12 cellular contexts compared by ENCODE assay signal in the genomic region with DNA sequence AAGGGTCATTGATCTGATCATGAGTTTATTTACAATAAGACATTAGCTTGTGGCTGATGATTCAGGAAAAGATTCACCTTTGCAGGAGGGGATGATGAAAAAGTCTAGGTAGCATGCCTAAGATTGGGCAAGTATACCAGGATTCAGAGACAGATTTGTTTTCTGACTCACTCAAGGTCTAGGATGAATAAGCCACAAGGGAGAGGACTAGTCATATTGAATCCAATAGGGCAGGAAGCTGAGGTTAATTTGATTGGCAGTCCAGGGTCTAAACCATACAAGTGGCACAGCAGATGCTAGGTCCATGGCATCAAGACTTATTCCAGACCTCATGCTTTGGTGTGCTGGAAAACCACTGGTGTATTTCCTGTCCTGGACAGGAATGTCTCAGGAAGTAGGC.
DNase-seq lines count a peak whose midpoint lies in the region; ATAC-seq, FAIRE-seq and TF ChIP-seq lines count a peak whose summit lies in the region.
"Had no signal": no experiment of that assay in that cellular context is flagged by ENCODE, and none has a peak within 500 bp of the region (broad histone marks: within the 10 kb centered on the region; RNA-seq: fewer than 3 reads in every experiment).

No MANE protein-coding gene starts in this region.

- peak; percentile 7 for DNase-seq in H54 (ENCODE audit: insufficient read length, low spot score)
- DNase-seq in fibroblast of peridontal ligament (ENCODE audit: extremely low read depth), result peak; percentile 52
- no peak for DNase-seq in upper lobe of right lung
- DNase-seq in globus pallidus (ENCODE audit: low spot score), result no peak
- DNase-seq in activated CD4-positive, alpha-beta T cell treated with anti-CD3 and anti-CD28 coated beads, Interleukin-2, amount 50 U/mL, for 1 hour, result no peak
- no peak for DNase-seq in activated CD8-positive, alpha-beta memory T cell treated with anti-CD3 and anti-CD28 coated beads for 24 hours
- DNase-seq: cerebellar nuclear complex, hypothalamus had no signal

- FAIRE-seq in H54 (lab: Jason Lieb, UNC), result peak; percentile 81

- no peak for TF ChIP-seq CTCF in upper lobe of right lung (IDR thresholded peaks at IDR 0.05)

- ATAC-seq in GM18520 (IDR thresholded peaks at IDR 0.05; ENCODE audit: unreplicated experiment) (peak; percentile 66), HG03469 (IDR thresholded peaks at IDR 0.05; ENCODE audit: unreplicated experiment) (peak; percentile 71), upper lobe of right lung (no peak)

- TF ChIP-seq POLR2A in H54 (IDR thresholded peaks at IDR 0.05; ENCODE audit: low read depth, low read length), result no peak

- H3K9me3 ChIP-seq in upper lobe of right lung, result no peaks in the 10 kb centered on the region
- H3K9me3 ChIP-seq: neutrophil had no signal

- intact Hi-C loops in upper lobe of right lung (cut with DNase I), result no loop called here

- H3K27me3 ChIP-seq in upper lobe of right lung, result no peaks in the 10 kb centered on the region
- H3K27me3 ChIP-seq: neutrophil, SJSA1 had no signal

- no peaks in the 10 kb centered on the region for H3K36me3 ChIP-seq in upper lobe of right lung
- H3K36me3 ChIP-seq: neutrophil, SJSA1 had no signal

- H3K27ac ChIP-seq in upper lobe of right lung, result no peak overlapping the region
- H3K27ac ChIP-seq: neutrophil, SJSA1 had no signal

- no peaks in the 10 kb centered on the region for H3K4me1 ChIP-seq in upper lobe of right lung
- H3K4me1 ChIP-seq: SJSA1 had no signal

- H3K4me3 ChIP-seq in upper lobe of right lung, result no peak overlapping the region
- H3K4me3 ChIP-seq: SJSA1 had no signal

Comparison
In these comparisons a context has a peak if more than half of its experiments do, and no peak if none do; other contexts are left out.
1. DNase-seq: peak in H54 (single experiment) and fibroblast of peridontal ligament (single experiment); none in upper lobe of right lung (single experiment), globus pallidus (single experiment), activated CD4-positive, alpha-beta T cell treated with anti-CD3 and anti-CD28 coated beads, Interleukin-2, amount 50 U/mL, for 1 hour (single experiment) and activated CD8-positive, alpha-beta memory T cell treated with anti-CD3 and anti-CD28 coated beads for 24 hours (single experiment).